25 cellular contexts compared by ENCODE assay signal in genomic region chr20:44894959-44895358, GRCh38. TPM values are rescaled to one million over a fixed set of nuclear protein-coding genes. Genes with fewer than 3 reads are reported as not detected.
A peak's percentile ranks its signal among the peaks of the same experiment; 100 is the strongest.
DNase-seq lines count a peak whose midpoint lies in the region; ATAC-seq, FAIRE-seq and TF ChIP-seq lines count a peak whose summit lies in the region.
"Had no signal": no experiment of that assay in that cellular context is flagged by ENCODE, and none has a peak within 500 bp of the region (broad histone marks: within the 10 kb centered on the region; RNA-seq: fewer than 3 reads in every experiment).

No MANE protein-coding gene starts in this region.

- H3K36me3 ChIP-seq in left ventricle myocardium inferior, result no peaks in the 10 kb centered on the region
- peaks cover 0 to 48% (median 0%) of the 10 kb centered on the region in 9 donors for H3K36me3 ChIP-seq in heart right ventricle
- peaks cover 3 to 4% of the 10 kb centered on the region in 2 experiments for H3K36me3 ChIP-seq in trophoblast cell (ENCODE audit: control insufficient read depth in 1 of 2, insufficient read depth in 2 of 2, low read length in 2 of 2)
- H3K36me3 ChIP-seq: breast epithelium, prostate gland, transverse colon had no signal

- no peak overlapping the region for H2AFZ ChIP-seq in trophoblast cell (ENCODE audit: insufficient read depth, low read length, poor library complexity)

- DNase-seq in left ventricle myocardium inferior (no peak), heart right ventricle (no peak), HTR-8/SVneo (ENCODE audit: insufficient read length, low spot score) (no peak), trophoblast cell (no peak), amniotic stem cell (lab: John Stamatoyannopoulos, UW) (no peak)
- no peak for DNase-seq in central memory CD8-positive, alpha-beta T cell (ENCODE audit: low spot score in 2 of 2)
- DNase-seq: activated CD4-positive, CD25-positive, alpha-beta regulatory T cell; AML-193; dermis blood vessel endothelial cell; hypothalamus; mesenchymal stem cell; NCI-H1417; NCI-H2107; NCI-H69; OCI-M1; SIG-M5; stimulated activated CD4-positive, alpha-beta T cell treated with anti-CD3 and anti-CD28 coated beads, Interleukin-2, amount 100 ng/mL, for 24 hours; stimulated activated naive CD8-positive, alpha-beta T cell treated with anti-CD3 and anti-CD28 coated beads, Interleukin-15, amount 100 ng/mL, for 72 hours; transverse colon had no signal

- H2AK5ac ChIP-seq in trophoblast cell (ENCODE audit: low read length), result no peak overlapping the region

- no peak for TF ChIP-seq CTCF in left ventricle myocardium inferior (IDR thresholded peaks at IDR 0.05; ENCODE audit: borderline replicate concordance)
- no peak for TF ChIP-seq CTCF in heart right ventricle (IDR thresholded peaks at IDR 0.05)

- peak overlapping the region; percentile 54 for H3K27ac Mint-ChIP-seq in central memory CD8-positive, alpha-beta T cell (ENCODE audit: low read depth)
- H3K27ac Mint-ChIP-seq: T-helper 2 cell treated with Interferon-gamma antibody and Interleukin-4, amounts not matched to agents 5 μg/mL and 100 μg/mL, for 36 hours had no signal

- H3K4me3 ChIP-seq in left ventricle myocardium inferior (no peak overlapping the region), heart right ventricle (no peak overlapping the region), trophoblast cell (ENCODE audit: low read depth, low read length) (no peak overlapping the region)
- H3K4me3 ChIP-seq: breast epithelium, prostate gland, transverse colon had no signal

- ATAC-seq in heart right ventricle, result no peak
- ATAC-seq in central memory CD8-positive, alpha-beta T cell (replicated peaks; ENCODE audit: extremely low read depth, poor library complexity, severe bottlenecking), result no peak
- ATAC-seq in HG03097 (IDR thresholded peaks at IDR 0.05; ENCODE audit: low FRiP score, unreplicated experiment), result no peak
- ATAC-seq: stimulated activated naive CD8-positive, alpha-beta T cell treated with anti-CD3 and anti-CD28 coated beads, Interleukin-15, amount 100 ng/mL, for 72 hours had no signal

- H3K36me3 Mint-ChIP-seq in central memory CD8-positive, alpha-beta T cell (ENCODE audit: insufficient read depth), result peaks cover 27% of the 10 kb centered on the region

- H2BK12ac ChIP-seq in trophoblast cell (ENCODE audit: low read length), result no peak overlapping the region

- no peaks in the 10 kb centered on the region for H3K27me3 ChIP-seq in left ventricle myocardium inferior (ENCODE audit: low read depth)
- no peaks in the 10 kb centered on the region for H3K27me3 ChIP-seq in heart right ventricle
- no peaks in the 10 kb centered on the region for H3K27me3 ChIP-seq in trophoblast cell (ENCODE audit: insufficient read depth, low read length)
- H3K27me3 ChIP-seq: breast epithelium, transverse colon had no signal

- no peak overlapping the region for H3K9ac ChIP-seq in trophoblast cell (ENCODE audit: low read length)

- H3K27me3 Mint-ChIP-seq in central memory CD8-positive, alpha-beta T cell, result no peaks in the 10 kb centered on the region
- H3K27me3 Mint-ChIP-seq: stimulated activated naive CD8-positive, alpha-beta T cell treated with anti-CD3 and anti-CD28 coated beads, Interleukin-15, amount 100 ng/mL, for 72 hours had no signal

- H4K12ac ChIP-seq in trophoblast cell (ENCODE audit: low read depth, low read length), result no peak overlapping the region

- WGBS in heart right ventricle, 2 donors, result 62 to 66% methylated on average over 2 of the region's 2 CpGs
- WGBS in trophoblast cell (ENCODE audit: extremely low coverage, insufficient coverage, insufficient read length), result no CpG with 5 or more reads among the region's 2 CpGs

- H2BK120ac ChIP-seq in trophoblast cell (ENCODE audit: insufficient read depth, low read length, poor library complexity), result no peak overlapping the region

- peak; percentile 69 for FAIRE-seq in HTR-8/SVneo (lab: Jason Lieb, UNC)
- FAIRE-seq: G401.6, keratinocyte had no signal

- no peaks in the 10 kb centered on the region for H3K9me3 ChIP-seq in left ventricle myocardium inferior (replicated peaks)
- H3K9me3 ChIP-seq in heart right ventricle, result no peaks in the 10 kb centered on the region
- no peaks in the 10 kb centered on the region for H3K9me3 ChIP-seq in trophoblast cell (ENCODE audit: insufficient read depth, low read depth, low read length)
- H3K9me3 ChIP-seq: breast epithelium, prostate gland, transverse colon had no signal

- intact Hi-C loops in left ventricle myocardium inferior (cut with micrococcal nuclease) (no loop called here), heart right ventricle (cut with DNase I) (no loop called here)

- H3K27ac ChIP-seq in left ventricle myocardium inferior (replicated peaks) (peak overlapping the region; percentile 5), heart right ventricle (peak overlapping the region in 1 of 10 donors; percentile 48), trophoblast cell (ENCODE audit: low read depth, low read length) (no peak overlapping the region)
- H3K27ac ChIP-seq: breast epithelium, prostate gland, transverse colon had no signal

- peaks cover 88% of the 10 kb centered on the region for H3K4me1 ChIP-seq in left ventricle myocardium inferior
- H3K4me1 ChIP-seq in heart right ventricle, result peaks cover 2 to 94% (median 68%) of the 10 kb centered on the region in 9 donors
- no peaks in the 10 kb centered on the region for H3K4me1 ChIP-seq in trophoblast cell (ENCODE audit: control insufficient read depth in 1 of 2, insufficient read depth in 2 of 2, low read length in 2 of 2)

- H3K4me1 Mint-ChIP-seq in central memory CD8-positive, alpha-beta T cell, result peaks cover 75% of the 10 kb centered on the region

- H2BK5ac ChIP-seq in trophoblast cell (ENCODE audit: low read depth, low read length, poor library complexity), result no peak overlapping the region

- H3K14ac ChIP-seq in trophoblast cell (ENCODE audit: low read length), result no peak overlapping the region

- H3K4me3 Mint-ChIP-seq in central memory CD8-positive, alpha-beta T cell, result peak overlapping the region; percentile 36
- H3K4me3 Mint-ChIP-seq: stimulated activated naive CD8-positive, alpha-beta T cell treated with anti-CD3 and anti-CD28 coated beads, Interleukin-15, amount 100 ng/mL, for 72 hours; T-helper 2 cell treated with Interferon-gamma antibody and Interleukin-4, amounts not matched to agents 5 μg/mL and 100 μg/mL, for 36 hours had no signal

- no peak overlapping the region for H3K23ac ChIP-seq in trophoblast cell (ENCODE audit: low read length)

- H3K79me1 ChIP-seq in trophoblast cell (ENCODE audit: low read length), result no peaks in the 10 kb centered on the region

- no peak overlapping the region for H4K8ac ChIP-seq in trophoblast cell (ENCODE audit: low read depth, low read length)

- H3K79me2 ChIP-seq in trophoblast cell (ENCODE audit: control insufficient read depth, insufficient read depth, low read length, poor library complexity), result peaks cover 17% of the 10 kb centered on the region

- H3K4me2 ChIP-seq in trophoblast cell (ENCODE audit: low read length), result no peak overlapping the region

- H4K91ac ChIP-seq in trophoblast cell (ENCODE audit: low read depth, low read length), result no peak overlapping the region

- H3K9me3 Mint-ChIP-seq in central memory CD8-positive, alpha-beta T cell, result no peaks in the 10 kb centered on the region
- H3K9me3 Mint-ChIP-seq: stimulated activated naive CD8-positive, alpha-beta T cell treated with anti-CD3 and anti-CD28 coated beads, Interleukin-15, amount 100 ng/mL, for 72 hours; T-helper 2 cell treated with Interferon-gamma antibody and Interleukin-4, amounts not matched to agents 5 μg/mL and 100 μg/mL, for 36 hours had no signal

- H3K4ac ChIP-seq in trophoblast cell (ENCODE audit: low read depth, low read length), result peak overlapping the region; percentile 42

- H3K18ac ChIP-seq in trophoblast cell (ENCODE audit: low read length), result no peak overlapping the region

RNA-seq across cellular contexts. Expression of gene YWHAB, which starts 9.5 kb away (rescaled TPM):
- total RNA-seq in left ventricle myocardium inferior, result 106 TPM
- total RNA-seq in heart right ventricle, result 100 to 1,000 TPM in 8 of 10 donors, 10 to 100 TPM in 2; 89.1 to 130 (median 116) TPM
- 10 to 100 TPM; 37.9 to 96.7 TPM for polyA plus RNA-seq in heart right ventricle
- polyA plus RNA-seq in trophoblast cell (2013), result 218 and 228 TPM in 2 replicates

RNA-seq across cellular contexts. Expression of gene PABPC1L, which starts 14.9 kb away (rescaled TPM):
- total RNA-seq in left ventricle myocardium inferior, result 2.4 TPM
- 1 to 10 TPM in 9 of 10 donors, under 1 TPM in 1; 0.89 to 3.4 (median 1.8) TPM for total RNA-seq in heart right ventricle
- polyA plus RNA-seq in heart right ventricle, result 10 to 100 TPM in 1 of 2 donors, 1 to 10 TPM in 1; 2.6 to 14.3 TPM
- polyA plus RNA-seq in trophoblast cell (2013), result 27.4 and 27.7 TPM in 2 replicates
